ENCODE assay signal across 14 cellular contexts in the genomic region with DNA sequence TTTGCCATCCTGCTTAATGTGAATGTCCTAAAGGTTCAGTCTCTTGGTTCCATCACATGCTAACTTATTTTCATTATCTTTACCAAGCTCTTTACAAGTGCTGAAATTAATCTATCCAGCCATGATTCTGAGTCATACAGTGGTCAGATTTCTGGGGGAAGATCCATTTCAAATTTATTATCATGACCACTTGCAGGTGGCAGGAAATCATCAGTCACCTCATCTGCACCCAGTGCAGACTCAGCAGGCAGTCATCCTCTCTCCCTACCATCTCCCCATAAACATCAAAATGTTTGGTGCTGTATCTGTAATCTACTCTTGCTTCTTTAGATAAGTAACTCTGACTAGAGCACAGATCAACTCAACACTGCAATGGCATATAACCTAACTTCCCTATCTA. TPM values are rescaled to one million over a fixed set of nuclear protein-coding genes. Genes with fewer than 3 reads are reported as not detected.
A peak's percentile ranks its signal among the peaks of the same experiment; 100 is the strongest.
DNase-seq lines count a peak whose midpoint lies in the region; ATAC-seq, FAIRE-seq and TF ChIP-seq lines count a peak whose summit lies in the region.
"Had no signal": no experiment of that assay in that cellular context is flagged by ENCODE, and none has a peak within 500 bp of the region (broad histone marks: within the 10 kb centered on the region; RNA-seq: fewer than 3 reads in every experiment).

No MANE protein-coding gene starts in this region.

- H2AFZ ChIP-seq in IMR-90 (replicated peaks; ENCODE audit: low read length, poor library complexity) (no peak overlapping the region), astrocyte (ENCODE audit: low read depth, low read length) (no peak overlapping the region)

- peak; percentile 66 for ATAC-seq in IMR-90 (ENCODE audit: low read depth)
- ATAC-seq in HG02678 (IDR thresholded peaks at IDR 0.05; ENCODE audit: unreplicated experiment), result no peak
- ATAC-seq: lower lobe of right lung had no signal

- H3K23ac ChIP-seq in IMR-90 (ENCODE audit: low read depth, low read length), result no peak overlapping the region

- H4K20me1 ChIP-seq in IMR-90 (ENCODE audit: insufficient read depth, low read length), result no peaks in the 10 kb centered on the region
- no peaks in the 10 kb centered on the region for H4K20me1 ChIP-seq in astrocyte (ENCODE audit: insufficient read depth, low read length)

- H3K79me1 ChIP-seq in IMR-90 (ENCODE audit: low read depth in 1 of 2, low read length in 2 of 2), result peaks cover 0 to 21% of the 10 kb centered on the region in 2 experiments; a peak in 2 of 4 replicates

- peak overlapping the region; percentile 12; the same call in 1 of the 2 replicates for H2BK20ac ChIP-seq in IMR-90 (ENCODE audit: low read depth, low read length)

- CTCF ChIA-PET in IMR-90 (lab: Yijun Ruan, JAX), result interaction anchor here (1.4 kb wide), 1 partner anchor 23 kb away, joined by 3 read pairs; no protein-coding TSS in a partner anchor

- H2AK9ac ChIP-seq in IMR-90 (replicated peaks; ENCODE audit: low read depth, low read length, poor library complexity), result no peak overlapping the region

- peak overlapping the region; percentile 97 for H2BK5ac ChIP-seq in IMR-90 (ENCODE audit: low read depth, low read length, poor library complexity, severe bottlenecking)

- H3K9ac ChIP-seq in IMR-90 (ENCODE audit: low read depth, low read length) (no peak overlapping the region), astrocyte (ENCODE audit: low read length) (no peak overlapping the region)

- H3K4me1 ChIP-seq in IMR-90 (ENCODE audit: control insufficient read depth, insufficient read depth, low read length), result peaks cover 13% of the 10 kb centered on the region
- peaks cover 18% of the 10 kb centered on the region for H3K4me1 ChIP-seq in astrocyte (ENCODE audit: insufficient read depth, low read length)
- H3K4me1 ChIP-seq: lower lobe of right lung had no signal

- no peaks in the 10 kb centered on the region for H3K79me2 ChIP-seq in astrocyte (ENCODE audit: insufficient read depth, low read length)

- H2AK5ac ChIP-seq in IMR-90 (ENCODE audit: low read depth, low read length), result no peak overlapping the region; the same call in 1 of the 2 replicates

- TF ChIP-seq CTCF in IMR-90 (conservative IDR thresholded peaks at IDR 0.05; ENCODE audit: low read depth, low read length), result no peak
- TF ChIP-seq CTCF in astrocyte (IDR thresholded peaks at IDR 0.05; ENCODE audit: insufficient read depth, low read depth, low read length), result no peak
- TF ChIP-seq CTCF in nephron progenitor cell (IDR thresholded peaks at IDR 0.05), result no peak
- no peak for TF ChIP-seq CTCF in GM13977 (IDR thresholded peaks at IDR 0.05; ENCODE audit: extremely low read depth, insufficient read depth, missing control alignments)

- dilution Hi-C loops in IMR-90 (cut with HindIII; ENCODE audit: low sequenced_read_pairs, unreplicated experiment), result no loop called here

- H3K27me3 Mint-ChIP-seq in astrocyte (ENCODE audit: low read depth, unreplicated experiment) (no peaks in the 10 kb centered on the region), nephron progenitor cell (ENCODE audit: low read depth, poor library complexity) (no peaks in the 10 kb centered on the region)

- peaks cover 10% of the 10 kb centered on the region for H3K9me1 ChIP-seq in IMR-90 (ENCODE audit: insufficient read depth, low read length)

- no peak overlapping the region for H3K56ac ChIP-seq in IMR-90 (ENCODE audit: extremely low read depth, insufficient read depth, low read length)

- intact Hi-C loops in IMR-90 (cut with micrococcal nuclease), result no loop called here

- H3K27ac Mint-ChIP-seq in astrocyte (ENCODE audit: unreplicated experiment), result no peak overlapping the region
- H3K27ac Mint-ChIP-seq in nephron progenitor cell, result peak overlapping the region; percentile 14

- no peak for FAIRE-seq in astrocyte (lab: Jason Lieb, UNC)

- H3K9me3 ChIP-seq in IMR-90 (ENCODE audit: control insufficient read depth, insufficient read depth, low read length), result no peaks in the 10 kb centered on the region
- no peaks in the 10 kb centered on the region for H3K9me3 ChIP-seq in astrocyte (ENCODE audit: insufficient read depth, low read depth, low read length)
- H3K9me3 ChIP-seq: lower lobe of right lung, neutrophil had no signal

- H3K36me3 Mint-ChIP-seq in astrocyte (ENCODE audit: low read depth, unreplicated experiment) (peaks cover 17% of the 10 kb centered on the region), nephron progenitor cell (ENCODE audit: low read depth) (peaks cover 48% of the 10 kb centered on the region)

- no peak overlapping the region for H4K8ac ChIP-seq in IMR-90 (ENCODE audit: low read depth in 2 of 2, low read length in 2 of 2)

- no peak overlapping the region for H3K4me3 Mint-ChIP-seq in astrocyte (ENCODE audit: unreplicated experiment)
- H3K4me3 Mint-ChIP-seq in nephron progenitor cell, result no peak overlapping the region

- no TSS peak for BruUV-seq in IMR-90 (replicated peaks; lab: Mats Ljungman, UMichigan)

- H4K91ac ChIP-seq in IMR-90 (ENCODE audit: insufficient read depth, low read depth, low read length), result no peak overlapping the region

- H3K36me3 ChIP-seq in IMR-90 (ENCODE audit: control insufficient read depth, insufficient read depth, low read length) (peaks cover 12% of the 10 kb centered on the region), astrocyte (ENCODE audit: insufficient read depth, low read length) (peaks cover 3% of the 10 kb centered on the region)

- H3K4ac ChIP-seq in IMR-90 (ENCODE audit: low read depth, low read length), result no peak overlapping the region

- DNase-seq in ELR (ENCODE audit: low read depth) (peak; percentile 86), IMR-90 (peak; percentile 95), astrocyte (ENCODE audit: low read depth) (peak; percentile 89), nephron progenitor cell (no peak), GM13977 (ENCODE audit: low spot score) (no peak), T1000 (lab: John Stamatoyannopoulos, UW) (no peak)
- DNase-seq: KBM-7, lower lobe of right lung, NCI-H187, NCI-H69, Right ventricle myocardium superior had no signal

- H4K5ac ChIP-seq in IMR-90 (ENCODE audit: low read depth, low read length), result no peak overlapping the region; the same call in 1 of the 2 replicates

- H2BK15ac ChIP-seq in IMR-90 (ENCODE audit: low read depth, low read length), result no peak overlapping the region

- peak overlapping the region; percentile 17; the same call in 1 of the 2 replicates for H3K4me2 ChIP-seq in IMR-90 (ENCODE audit: low read depth, low read length)
- no peak overlapping the region for H3K4me2 ChIP-seq in astrocyte (ENCODE audit: low read length)

- no peak overlapping the region for H3K14ac ChIP-seq in IMR-90 (replicated peaks; ENCODE audit: low read depth, low read length)

- H3K27me3 ChIP-seq in IMR-90 (ENCODE audit: control insufficient read depth, insufficient read depth, low read length) (no peaks in the 10 kb centered on the region), astrocyte (ENCODE audit: insufficient read depth, low read length) (no peaks in the 10 kb centered on the region)
- H3K27me3 ChIP-seq: neutrophil had no signal

- no peak overlapping the region for H2BK120ac ChIP-seq in IMR-90 (ENCODE audit: low read depth, low read length)

- TF ChIP-seq POLR2A in IMR-90 (IDR thresholded peaks at IDR 0.05; ENCODE audit: low read depth, low read length), result no peak

- H3K4me1 Mint-ChIP-seq in astrocyte (ENCODE audit: low read depth, unreplicated experiment), result peaks cover 18% of the 10 kb centered on the region
- H3K4me1 Mint-ChIP-seq in nephron progenitor cell, result no peaks in the 10 kb centered on the region

- peak overlapping the region; percentile 46; the same call in 1 of the 2 replicates for H3K27ac ChIP-seq in IMR-90 (ENCODE audit: insufficient read depth, low read length)
- no peak overlapping the region for H3K27ac ChIP-seq in astrocyte (ENCODE audit: low read depth, low read length)
- H3K27ac ChIP-seq: lower lobe of right lung, neutrophil had no signal

- no peaks in the 10 kb centered on the region for H3K9me3 Mint-ChIP-seq in astrocyte (ENCODE audit: unreplicated experiment)
- no peaks in the 10 kb centered on the region for H3K9me3 Mint-ChIP-seq in nephron progenitor cell

- TF ChIP-seq RAD21 in IMR-90 (IDR thresholded peaks at IDR 0.05; ENCODE audit: low read length), result no peak

- in situ Hi-C loops in IMR-90 (cut with MboI; ENCODE audit: low sequenced_read_pairs), result no loop called here
- in situ Hi-C loops in GM13977 (cut with MboI; ENCODE audit: low pct_unique_long_range_greater_than_20kb, low sequenced_read_pairs, unreplicated experiment), result no loop called here

- no peak overlapping the region for H3K18ac ChIP-seq in IMR-90 (ENCODE audit: low read depth, low read length)

- POLR2A ChIA-PET in IMR-90 (lab: Charles Lee; ENCODE audit: unreplicated experiment), result no interaction called here

- H3K4me3 ChIP-seq in IMR-90 (ENCODE audit: insufficient read depth, low read depth, low read length) (no peak overlapping the region), astrocyte (ENCODE audit: insufficient read depth, low read depth, low read length) (no peak overlapping the region)
- H3K4me3 ChIP-seq: lower lobe of right lung had no signal

TF ChIP-seq in IMR-90, 13 proteins besides CTCF, POLR2A, EP300 and RAD21 (continues in another document):
- TF ChIP-seq MAZ (IDR thresholded peaks at IDR 0.05; ENCODE audit: borderline replicate concordance, low read depth, low read length), result no peak
- no peak for TF ChIP-seq NFE2L2 (IDR thresholded peaks at IDR 0.05; ENCODE audit: low read depth, low read length)
- peak; percentile 56; the same call in 1 of the 2 replicates for TF ChIP-seq BHLHE40 (IDR thresholded peaks at IDR 0.05; ENCODE audit: low read depth, low read length)
- no peak for TF ChIP-seq SMC3 (IDR thresholded peaks at IDR 0.05; ENCODE audit: low read depth, low read length)
- TF ChIP-seq, protein P1, sequence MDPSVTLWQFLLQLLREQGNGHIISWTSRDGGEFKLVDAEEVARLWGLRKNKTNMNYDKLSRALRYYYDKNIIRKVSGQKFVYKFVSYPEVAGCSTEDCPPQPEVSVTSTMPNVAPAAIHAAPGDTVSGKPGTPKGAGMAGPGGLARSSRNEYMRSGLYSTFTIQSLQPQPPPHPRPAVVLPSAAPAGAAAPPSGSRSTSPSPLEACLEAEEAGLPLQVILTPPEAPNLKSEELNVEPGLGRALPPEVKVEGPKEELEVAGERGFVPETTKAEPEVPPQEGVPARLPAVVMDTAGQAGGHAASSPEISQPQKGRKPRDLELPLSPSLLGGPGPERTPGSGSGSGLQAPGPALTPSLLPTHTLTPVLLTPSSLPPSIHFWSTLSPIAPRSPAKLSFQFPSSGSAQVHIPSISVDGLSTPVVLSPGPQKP (IDR thresholded peaks at IDR 0.05; ENCODE audit: borderline replicate concordance, low read depth, low read length), result no peak
- TF ChIP-seq RCOR1 (IDR thresholded peaks at IDR 0.05; ENCODE audit: insufficient replicate concordance, low read length), result peak; percentile 54

RNA-seq across cellular contexts. Expression of a gene that starts 23.5 kb away (rescaled TPM):
- total RNA-seq in IMR-90 (2012; rRNA removed) (12.4 and 13.3 TPM in 2 replicates), astrocyte (10.0 and 11.5 TPM in 2 replicates)
- 3.6 and 5.0 TPM in 2 replicates for polyA plus RNA-seq in IMR-90 (2012; rRNA removed)
- polyA plus RNA-seq in IMR-90 (2012; cell fraction: cytosol; rRNA removed), result 1.3 and 1.4 TPM in 2 replicates
- 5.8 and 22.7 TPM in 2 replicates for polyA plus RNA-seq in IMR-90 (2012; cell fraction: nucleus; rRNA removed; ENCODE audit: low replicate concordance)

RNA-seq across cellular contexts. Expression of a gene that starts 52.3 kb away (rescaled TPM):
- not detected in 2 replicates for total RNA-seq in IMR-90 (2012; rRNA removed)
- polyA plus RNA-seq in IMR-90 (2012; rRNA removed), result not detected in 2 replicates
- not detected in 2 replicates for polyA plus RNA-seq in IMR-90 (2012; cell fraction: cytosol; rRNA removed)
- not detected in 2 replicates for polyA plus RNA-seq in IMR-90 (2012; cell fraction: nucleus; rRNA removed; ENCODE audit: low replicate concordance)
- total RNA-seq in astrocyte, result not detected in 2 replicates
- total RNA-seq: lower lobe of right lung, Right ventricle myocardium superior, temporal lobe had no signal

Comparison
In these comparisons a context has a peak if more than half of its experiments do, and no peak if none do; other contexts are left out.
1. DNase-seq: peak in ELR (single experiment), IMR-90 (single experiment) and astrocyte (single experiment); none in nephron progenitor cell (single experiment), GM13977 (single experiment) and T1000 (single experiment).